Comparison of ENCODE assay signal across 16 cellular contexts in genomic region chr7:157527235-157527634, GRCh38.
DNase-seq lines count a peak whose midpoint lies in the region; ATAC-seq and TF ChIP-seq lines count a peak whose summit lies in the region.
"Had no signal": no experiment of that assay in that cellular context is flagged by ENCODE, and none has a peak within 500 bp of the region (broad histone marks: within the 10 kb centered on the region; RNA-seq: fewer than 3 reads in every experiment).

No MANE protein-coding gene starts in this region.

- CTCF ChIA-PET in activated CD4-positive, alpha-beta T cell treated with anti-CD3 and anti-CD28 coated beads for 36 hours (lab: Charles Lee), result no interaction called here

- no peak for ATAC-seq in activated naive CD8-positive, alpha-beta T cell treated with anti-CD3 and anti-CD28 coated beads, Interleukin-2, amount 10 ng/mL, durations not matched to agents 7 days and 5 days (ENCODE audit: low read depth)
- no peak for ATAC-seq in activated naive CD8-positive, alpha-beta T cell treated with anti-CD3 and anti-CD28 coated beads, Interleukin-2, amount 50 U/mL, for 24 hours
- ATAC-seq in activated CD4-positive, alpha-beta T cell treated with anti-CD3 and anti-CD28 coated beads for 36 hours, result no peak
- no peak for ATAC-seq in activated CD4-positive, CD25-positive, alpha-beta regulatory T cell treated with anti-CD3 and anti-CD28 coated beads, Interleukin-2, amount 50 U/mL, for 24 hours

- H3K9me3 Mint-ChIP-seq in activated naive CD8-positive, alpha-beta T cell treated with anti-CD3 and anti-CD28 coated beads, Interleukin-2, amount 10 ng/mL, durations not matched to agents 7 days and 5 days, result peaks cover 6% of the 10 kb centered on the region
- peaks cover 7% of the 10 kb centered on the region for H3K9me3 Mint-ChIP-seq in activated naive CD8-positive, alpha-beta T cell treated with anti-CD3 and anti-CD28 coated beads, Interleukin-2, amount 50 U/mL, for 24 hours
- H3K9me3 Mint-ChIP-seq in type B pancreatic cell, result peaks cover 7% of the 10 kb centered on the region
- peaks cover 7% of the 10 kb centered on the region for H3K9me3 Mint-ChIP-seq in activated CD4-positive, alpha-beta T cell treated with anti-CD3 and anti-CD28 coated beads for 36 hours (ENCODE audit: low read depth)

- H3K4me1 Mint-ChIP-seq in activated naive CD8-positive, alpha-beta T cell treated with anti-CD3 and anti-CD28 coated beads, Interleukin-2, amount 10 ng/mL, durations not matched to agents 7 days and 5 days, result no peaks in the 10 kb centered on the region
- H3K4me1 Mint-ChIP-seq in activated naive CD8-positive, alpha-beta T cell treated with anti-CD3 and anti-CD28 coated beads, Interleukin-2, amount 50 U/mL, for 24 hours, result no peaks in the 10 kb centered on the region
- H3K4me1 Mint-ChIP-seq in type B pancreatic cell (ENCODE audit: unreplicated experiment), result peaks cover 10% of the 10 kb centered on the region
- no peaks in the 10 kb centered on the region for H3K4me1 Mint-ChIP-seq in activated CD4-positive, alpha-beta T cell treated with anti-CD3 and anti-CD28 coated beads for 36 hours

- POLR2A ChIA-PET in activated naive CD8-positive, alpha-beta T cell treated with anti-CD3 and anti-CD28 coated beads, Interleukin-2, amount 10 ng/mL, durations not matched to agents 7 days and 5 days (lab: Charles Lee), result no interaction called here
- POLR2A ChIA-PET in activated CD4-positive, alpha-beta T cell treated with anti-CD3 and anti-CD28 coated beads for 36 hours (lab: Charles Lee), result no interaction called here

- peaks cover 15% of the 10 kb centered on the region for H3K27me3 Mint-ChIP-seq in activated naive CD8-positive, alpha-beta T cell treated with anti-CD3 and anti-CD28 coated beads, Interleukin-2, amount 10 ng/mL, durations not matched to agents 7 days and 5 days
- no peaks in the 10 kb centered on the region for H3K27me3 Mint-ChIP-seq in activated naive CD8-positive, alpha-beta T cell treated with anti-CD3 and anti-CD28 coated beads, Interleukin-2, amount 50 U/mL, for 24 hours
- H3K27me3 Mint-ChIP-seq in type B pancreatic cell, result peaks cover 4% of the 10 kb centered on the region
- no peaks in the 10 kb centered on the region for H3K27me3 Mint-ChIP-seq in activated CD4-positive, alpha-beta T cell treated with anti-CD3 and anti-CD28 coated beads for 36 hours
- H3K27me3 Mint-ChIP-seq: IgD-negative memory B cell had no signal

- peaks cover under 1% of the 10 kb centered on the region for H3K36me3 Mint-ChIP-seq in activated naive CD8-positive, alpha-beta T cell treated with anti-CD3 and anti-CD28 coated beads, Interleukin-2, amount 10 ng/mL, durations not matched to agents 7 days and 5 days
- no peaks in the 10 kb centered on the region for H3K36me3 Mint-ChIP-seq in activated naive CD8-positive, alpha-beta T cell treated with anti-CD3 and anti-CD28 coated beads, Interleukin-2, amount 50 U/mL, for 24 hours (ENCODE audit: low read depth)
- H3K36me3 Mint-ChIP-seq in type B pancreatic cell, result no peaks in the 10 kb centered on the region
- H3K36me3 Mint-ChIP-seq in activated CD4-positive, alpha-beta T cell treated with anti-CD3 and anti-CD28 coated beads for 36 hours (ENCODE audit: low read depth), result no peaks in the 10 kb centered on the region
- H3K36me3 Mint-ChIP-seq: IgD-negative memory B cell had no signal

- no peak for TF ChIP-seq CTCF in type B pancreatic cell (conservative IDR thresholded peaks at IDR 0.05)

- no peak overlapping the region for H3K27ac Mint-ChIP-seq in activated naive CD8-positive, alpha-beta T cell treated with anti-CD3 and anti-CD28 coated beads, Interleukin-2, amount 10 ng/mL, durations not matched to agents 7 days and 5 days
- H3K27ac Mint-ChIP-seq in activated naive CD8-positive, alpha-beta T cell treated with anti-CD3 and anti-CD28 coated beads, Interleukin-2, amount 50 U/mL, for 24 hours, result no peak overlapping the region
- H3K27ac Mint-ChIP-seq in type B pancreatic cell, result no peak overlapping the region
- H3K27ac Mint-ChIP-seq in activated CD4-positive, alpha-beta T cell treated with anti-CD3 and anti-CD28 coated beads for 36 hours, result no peak overlapping the region
- H3K27ac Mint-ChIP-seq: HFFc6, IgD-negative memory B cell had no signal

- no peak overlapping the region for H3K4me3 Mint-ChIP-seq in activated naive CD8-positive, alpha-beta T cell treated with anti-CD3 and anti-CD28 coated beads, Interleukin-2, amount 10 ng/mL, durations not matched to agents 7 days and 5 days
- H3K4me3 Mint-ChIP-seq in activated naive CD8-positive, alpha-beta T cell treated with anti-CD3 and anti-CD28 coated beads, Interleukin-2, amount 50 U/mL, for 24 hours, result no peak overlapping the region
- H3K4me3 Mint-ChIP-seq in type B pancreatic cell, result no peak overlapping the region
- no peak overlapping the region for H3K4me3 Mint-ChIP-seq in activated CD4-positive, alpha-beta T cell treated with anti-CD3 and anti-CD28 coated beads for 36 hours
- H3K4me3 Mint-ChIP-seq: HFFc6, IgD-negative memory B cell had no signal

- intact Hi-C loops in activated CD4-positive, alpha-beta T cell treated with anti-CD3 and anti-CD28 coated beads for 36 hours (cut with DNase I, micrococcal nuclease), result no loop called here

- DNase-seq in activated naive CD8-positive, alpha-beta T cell treated with anti-CD3 and anti-CD28 coated beads, Interleukin-2, amount 10 ng/mL, durations not matched to agents 7 days and 5 days, result peak; percentile 15
- DNase-seq in activated naive CD8-positive, alpha-beta T cell treated with anti-CD3 and anti-CD28 coated beads, Interleukin-2, amount 50 U/mL, for 24 hours, result no peak
- DNase-seq in NCI-H146 treated with DMSO at 0.1 percent for 48 hours (lab: John Stamatoyannopoulos, UW; ENCODE audit: unreplicated experiment), result peak; percentile 4
- DNase-seq in mesenteric fat pad (ENCODE audit: low spot score), result peak; percentile 18
- peak; percentile 62 for DNase-seq in type B pancreatic cell (ENCODE audit: extremely low spot score, unreplicated experiment)
- no peak for DNase-seq in HK-2 (ENCODE audit: unreplicated experiment)
- DNase-seq in activated CD4-positive, alpha-beta T cell treated with anti-CD3 and anti-CD28 coated beads for 36 hours, result no peak
- DNase-seq: CD8-positive, alpha-beta memory T cell; DMS79; HFFc6; Karpas-422; NCI-H1436 treated with DMSO at 0.1 percent for 48 hours; NCI-H2227 treated with DMSO at 0.1 percent for 48 hours; NCI-H510A treated with DMSO at 0.1 percent for 48 hours had no signal

Comparison
In these comparisons a context has a peak if more than half of its experiments do, and no peak if none do; other contexts are left out.
1. DNase-seq: peak in activated naive CD8-positive, alpha-beta T cell treated with anti-CD3 and anti-CD28 coated beads, Interleukin-2, amount 10 ng/mL, durations not matched to agents 7 days and 5 days (single experiment), NCI-H146 treated with DMSO at 0.1 percent for 48 hours (single experiment), mesenteric fat pad (single experiment) and type B pancreatic cell (single experiment); none in activated naive CD8-positive, alpha-beta T cell treated with anti-CD3 and anti-CD28 coated beads, Interleukin-2, amount 50 U/mL, for 24 hours (single experiment), HK-2 (single experiment) and activated CD4-positive, alpha-beta T cell treated with anti-CD3 and anti-CD28 coated beads for 36 hours (single experiment).